In genomic region chr7:124171068-124171467, GRCh38 we compare ENCODE assay signal across 10 cellular contexts.
DNase-seq lines count a peak whose midpoint lies in the region; TF ChIP-seq lines count a peak whose summit lies in the region.
"Had no signal": no experiment of that assay in that cellular context is flagged by ENCODE, and none has a peak within 500 bp of the region (broad histone marks: within the 10 kb centered on the region; RNA-seq: fewer than 3 reads in every experiment).

No MANE protein-coding gene starts in this region.

- in situ Hi-C loops in astrocyte of the cerebellum (cut with HindIII; ENCODE audit: low sequenced_read_pairs) = no loop called here

- no peaks in the 10 kb centered on the region for H3K36me3 ChIP-seq in H7 (replicated peaks; ENCODE audit: control insufficient read depth, insufficient read depth, low read length)

- TF ChIP-seq CTCF in astrocyte of the cerebellum (IDR thresholded peaks at IDR 0.05; ENCODE audit: low read depth, low read length, missing control alignments) = peak; percentile 42

- peak; percentile 61 for DNase-seq in DMS53 (lab: John Stamatoyannopoulos, UW)
- peak; percentile 1 for DNase-seq in LHCN-M2 (ENCODE audit: low read depth)
- DNase-seq in astrocyte of the cerebellum (ENCODE audit: low read depth) = no peak
- peak; percentile 23 to 30 for DNase-seq in lung microvascular endothelial cell (ENCODE audit: low read depth in 2 of 2)
- DNase-seq in NCI-H446 treated with DMSO at 0.1 percent for 48 hours (lab: John Stamatoyannopoulos, UW) = no peak
- no peak for DNase-seq in NOMO-1 treated with DMSO at 0.1 percent for 48 hours (lab: John Stamatoyannopoulos, UW; ENCODE audit: unreplicated experiment)
- no peak for DNase-seq in H7
- no peak for DNase-seq in dedifferentiated amniotic fluid mesenchymal stem cell (ENCODE audit: extremely low spot score)
- DNase-seq: NCI-H2171 treated with DMSO at 0.1 percent for 48 hours; stimulated activated CD8-positive, alpha-beta memory T cell treated with anti-CD3 and anti-CD28 coated beads, Interleukin-4, amount 100 ng/mL, for 48 hours had no signal

- H3K27me3 ChIP-seq in H7 (ENCODE audit: control insufficient read depth, insufficient read depth, low read length) = no peaks in the 10 kb centered on the region

- no peak overlapping the region for H3K4me3 ChIP-seq in astrocyte of the cerebellum (ENCODE audit: low read depth, low read length)
- H3K4me3 ChIP-seq in H7 (ENCODE audit: insufficient read depth, low read depth, low read length) = no peak overlapping the region

Comparison
In these comparisons a context has a peak if more than half of its experiments do, and no peak if none do; other contexts are left out.
1. DNase-seq: peak in DMS53 (single experiment), LHCN-M2 (single experiment) and lung microvascular endothelial cell (2 of 2); none in astrocyte of the cerebellum (single experiment), NCI-H446 treated with DMSO at 0.1 percent for 48 hours (single experiment), NOMO-1 treated with DMSO at 0.1 percent for 48 hours (single experiment), H7 (single experiment) and dedifferentiated amniotic fluid mesenchymal stem cell (single experiment).